26 cellular contexts compared by ENCODE assay signal in genomic region chr15:62966294-62966693, GRCh38.
"Had no signal": no experiment of that assay in that cellular context is flagged by ENCODE, and none has a peak within 500 bp of the region (broad histone marks: within the 10 kb centered on the region; RNA-seq: fewer than 3 reads in every experiment).

No MANE protein-coding gene starts in this region.

- ATAC-seq: left colon; naive thymus-derived CD8-positive, alpha-beta T cell; right cardiac atrium; sciatic nerve; stimulated activated effector memory CD8-positive, alpha-beta T cell treated with anti-CD3 and anti-CD28 coated beads, Interleukin-12 subunit alpha, Interleukin-12 subunit beta, amount 100 ng/mL, for 72 hours; upper lobe of right lung had no signal

- DNase-seq: heart left ventricle; hypothalamus; immature natural killer cell; kidney; left colon; left ventricle myocardium inferior; mesendoderm; naive thymus-derived CD8-positive, alpha-beta T cell; occipital lobe; right cardiac atrium; small intestine; spleen; stimulated activated CD4-positive, alpha-beta T cell treated with anti-CD3 and anti-CD28 coated beads, Interleukin-4, amount 100 ng/mL, for 24 hours; stimulated activated naive CD4-positive, alpha-beta T cell; tibial artery; trophoblast cell; upper lobe of right lung; uterus had no signal

- FAIRE-seq: islet of Langerhans, kidney, small intestine had no signal

- H3K27ac ChIP-seq: heart left ventricle, left ventricle myocardium inferior, neutrophil, parathyroid adenoma, spleen, suprapubic skin, thoracic aorta, tibial artery, upper lobe of right lung, uterus had no signal

- H3K9me3 ChIP-seq: heart left ventricle, left ventricle myocardium inferior, neutrophil, spleen, suprapubic skin, thoracic aorta, tibial artery, upper lobe of right lung, uterus had no signal

- H3K4me1 ChIP-seq: parathyroid adenoma, spleen, tibial artery, upper lobe of right lung, uterus had no signal

- H3K4me3 ChIP-seq: heart left ventricle, left ventricle myocardium inferior, lung, spleen, suprapubic skin, thoracic aorta, tibial artery, upper lobe of right lung, uterus had no signal
